ENCODE assay signal across 2 cellular contexts in genomic region chr4:28225689-28226353, GRCh38.
TF ChIP-seq lines count a peak whose summit lies in the region.

No MANE protein-coding gene starts in this region.

TF ChIP-seq in Ishikawa, 13 proteins besides CTCF, POLR2A, EP300 and RAD21 (continued from another document):
- TF ChIP-seq, protein P1, sequence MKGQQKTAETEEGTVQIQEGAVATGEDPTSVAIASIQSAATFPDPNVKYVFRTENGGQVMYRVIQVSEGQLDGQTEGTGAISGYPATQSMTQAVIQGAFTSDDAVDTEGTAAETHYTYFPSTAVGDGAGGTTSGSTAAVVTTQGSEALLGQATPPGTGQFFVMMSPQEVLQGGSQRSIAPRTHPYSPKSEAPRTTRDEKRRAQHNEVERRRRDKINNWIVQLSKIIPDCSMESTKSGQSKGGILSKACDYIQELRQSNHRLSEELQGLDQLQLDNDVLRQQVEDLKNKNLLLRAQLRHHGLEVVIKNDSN (IDR thresholded peaks at IDR 0.05): no peak
- TF ChIP-seq, protein P2, sequence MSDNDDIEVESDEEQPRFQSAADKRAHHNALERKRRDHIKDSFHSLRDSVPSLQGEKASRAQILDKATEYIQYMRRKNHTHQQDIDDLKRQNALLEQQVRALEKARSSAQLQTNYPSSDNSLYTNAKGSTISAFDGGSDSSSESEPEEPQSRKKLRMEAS (IDR thresholded peaks at IDR 0.05): no peak
- TF ChIP-seq ZBTB7A (IDR thresholded peaks at IDR 0.05; ENCODE audit: low read depth) (no peak), TEAD4 (IDR thresholded peaks at IDR 0.05) (no peak), YY1 (IDR thresholded peaks at IDR 0.05; ENCODE audit: low read depth) (no peak)

TF ChIP-seq in GM12878, 131 proteins besides CTCF, POLR2A, EP300 and RAD21 (continued from another document):
- TF ChIP-seq REST (IDR thresholded peaks at IDR 0.05; ENCODE audit: low read depth, low read length) (no peak), MYB (IDR thresholded peaks at IDR 0.05; ENCODE audit: borderline replicate concordance, low read depth, low read length) (no peak), STAT1 (conservative IDR thresholded peaks at IDR 0.05) (no peak), ETV6 (conservative IDR thresholded peaks at IDR 0.05 in 1 of 2, IDR thresholded peaks at IDR 0.05 in 1 of 2; ENCODE audit: borderline replicate concordance in 1 of 2, low read depth in 1 of 2) (no peak), MXI1 (IDR thresholded peaks at IDR 0.05; ENCODE audit: low read depth, low read length) (no peak), RBBP5 (conservative IDR thresholded peaks at IDR 0.05) (no peak), SIX5 (IDR thresholded peaks at IDR 0.05; ENCODE audit: low read depth, low read length, severe bottlenecking) (no peak), TAF1 (IDR thresholded peaks at IDR 0.05; ENCODE audit: borderline replicate concordance, low read depth, low read length) (no peak), TARDBP (IDR thresholded peaks at IDR 0.05; ENCODE audit: borderline replicate concordance) (no peak), ZNF622 (IDR thresholded peaks at IDR 0.05) (no peak), CREB1 (IDR thresholded peaks at IDR 0.05; ENCODE audit: low read depth) (no peak)
- TF ChIP-seq, protein P3, sequence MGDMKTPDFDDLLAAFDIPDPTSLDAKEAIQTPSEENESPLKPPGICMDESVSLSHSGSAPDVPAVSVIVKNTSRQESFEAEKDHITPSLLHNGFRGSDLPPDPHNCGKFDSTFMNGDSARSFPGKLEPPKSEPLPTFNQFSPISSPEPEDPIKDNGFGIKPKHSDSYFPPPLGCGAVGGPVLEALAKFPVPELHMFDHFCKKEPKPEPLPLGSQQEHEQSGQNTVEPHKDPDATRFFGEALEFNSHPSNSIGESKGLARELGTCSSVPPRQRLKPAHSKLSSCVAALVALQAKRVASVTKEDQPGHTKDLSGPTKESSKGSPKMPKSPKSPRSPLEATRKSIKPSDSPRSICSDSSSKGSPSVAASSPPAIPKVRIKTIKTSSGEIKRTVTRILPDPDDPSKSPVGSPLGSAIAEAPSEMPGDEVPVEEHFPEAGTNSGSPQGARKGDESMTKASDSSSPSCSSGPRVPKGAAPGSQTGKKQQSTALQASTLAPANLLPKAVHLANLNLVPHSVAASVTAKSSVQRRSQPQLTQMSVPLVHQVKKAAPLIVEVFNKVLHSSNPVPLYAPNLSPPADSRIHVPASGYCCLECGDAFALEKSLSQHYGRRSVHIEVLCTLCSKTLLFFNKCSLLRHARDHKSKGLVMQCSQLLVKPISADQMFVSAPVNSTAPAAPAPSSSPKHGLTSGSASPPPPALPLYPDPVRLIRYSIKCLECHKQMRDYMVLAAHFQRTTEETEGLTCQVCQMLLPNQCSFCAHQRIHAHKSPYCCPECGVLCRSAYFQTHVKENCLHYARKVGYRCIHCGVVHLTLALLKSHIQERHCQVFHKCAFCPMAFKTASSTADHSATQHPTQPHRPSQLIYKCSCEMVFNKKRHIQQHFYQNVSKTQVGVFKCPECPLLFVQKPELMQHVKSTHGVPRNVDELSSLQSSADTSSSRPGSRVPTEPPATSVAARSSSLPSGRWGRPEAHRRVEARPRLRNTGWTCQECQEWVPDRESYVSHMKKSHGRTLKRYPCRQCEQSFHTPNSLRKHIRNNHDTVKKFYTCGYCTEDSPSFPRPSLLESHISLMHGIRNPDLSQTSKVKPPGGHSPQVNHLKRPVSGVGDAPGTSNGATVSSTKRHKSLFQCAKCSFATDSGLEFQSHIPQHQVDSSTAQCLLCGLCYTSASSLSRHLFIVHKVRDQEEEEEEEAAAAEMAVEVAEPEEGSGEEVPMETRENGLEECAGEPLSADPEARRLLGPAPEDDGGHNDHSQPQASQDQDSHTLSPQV (IDR thresholded peaks at IDR 0.05): no peak
